In genomic region chr6:110093981-110094380, GRCh38 we compare ENCODE assay signal across 18 cellular contexts.
DNase-seq lines count a peak whose midpoint lies in the region; ATAC-seq and TF ChIP-seq lines count a peak whose summit lies in the region.
"Had no signal": no experiment of that assay in that cellular context is flagged by ENCODE, and none has a peak within 500 bp of the region (broad histone marks: within the 10 kb centered on the region; RNA-seq: fewer than 3 reads in every experiment).

No MANE protein-coding gene starts in this region.

- H3K4me1 ChIP-seq in RWPE2 (ENCODE audit: insufficient read depth, poor library complexity, severe bottlenecking) = peaks cover 38% of the 10 kb centered on the region
- peaks cover 41% of the 10 kb centered on the region for H3K4me1 ChIP-seq in foreskin keratinocyte
- H3K4me1 ChIP-seq: BE2C had no signal

- H3K4me1 Mint-ChIP-seq in endothelial cell (ENCODE audit: unreplicated experiment) = peaks cover 66% of the 10 kb centered on the region
- H3K4me1 Mint-ChIP-seq in activated naive CD4-positive, alpha-beta T cell treated with anti-CD3 and anti-CD28 coated beads for 36 hours (ENCODE audit: low read depth) = no peaks in the 10 kb centered on the region

- H3K36me3 Mint-ChIP-seq in endothelial cell (ENCODE audit: low read depth, unreplicated experiment) = peaks cover 13% of the 10 kb centered on the region
- no peaks in the 10 kb centered on the region for H3K36me3 Mint-ChIP-seq in activated naive CD4-positive, alpha-beta T cell treated with anti-CD3 and anti-CD28 coated beads for 36 hours (ENCODE audit: low read depth)

- peak overlapping the region; percentile 2 for H3K4me3 Mint-ChIP-seq in endothelial cell (ENCODE audit: unreplicated experiment)
- H3K4me3 Mint-ChIP-seq in activated naive CD4-positive, alpha-beta T cell treated with anti-CD3 and anti-CD28 coated beads for 36 hours = no peak overlapping the region
- H3K4me3 Mint-ChIP-seq: CD4-positive, alpha-beta T cell; GM23338 had no signal

- H3K27ac ChIP-seq in RWPE2 (ENCODE audit: poor library complexity, severe bottlenecking) (peak overlapping the region; percentile 30), foreskin keratinocyte (peak overlapping the region; percentile 63)

- H3K36me3 ChIP-seq in RWPE2 (ENCODE audit: low read depth) = no peaks in the 10 kb centered on the region

- H3K27me3 ChIP-seq in RWPE2 (ENCODE audit: insufficient read depth, poor library complexity, severe bottlenecking) (no peaks in the 10 kb centered on the region), foreskin keratinocyte (no peaks in the 10 kb centered on the region)
- H3K27me3 ChIP-seq: BE2C had no signal

- no peaks in the 10 kb centered on the region for H3K9me3 ChIP-seq in RWPE2 (ENCODE audit: severe bottlenecking)
- H3K9me3 ChIP-seq: BE2C had no signal

- CTCF ChIA-PET in activated naive CD4-positive, alpha-beta T cell treated with anti-CD3 and anti-CD28 coated beads for 36 hours (lab: Charles Lee) = no interaction called here

- DNase-seq in CD1c-positive myeloid dendritic cell (ENCODE audit: extremely low spot score) (peak; percentile 3), RWPE2 (ENCODE audit: low spot score) (no peak), endothelial cell (ENCODE audit: low spot score) (no peak), foreskin keratinocyte (peak; percentile 73 to 89), DMS 273 (lab: John Stamatoyannopoulos, UW; ENCODE audit: unreplicated experiment) (no peak)
- no peak for DNase-seq in activated naive CD4-positive, alpha-beta T cell treated with anti-CD3 and anti-CD28 coated beads for 36 hours
- DNase-seq: ACHN; BE2C; C1 segment of cervical spinal cord; CD4-positive, alpha-beta T cell; DMS79 treated with DMSO at 0.1 percent for 48 hours; HCEC 1CT; IMR-90 had no signal

- H3K27me3 Mint-ChIP-seq in endothelial cell (ENCODE audit: unreplicated experiment) = peaks cover 1% of the 10 kb centered on the region
- no peaks in the 10 kb centered on the region for H3K27me3 Mint-ChIP-seq in activated naive CD4-positive, alpha-beta T cell treated with anti-CD3 and anti-CD28 coated beads for 36 hours (ENCODE audit: low read depth)
- H3K27me3 Mint-ChIP-seq: CD4-positive, alpha-beta T cell had no signal

- peak overlapping the region; percentile 97 for H3K27ac Mint-ChIP-seq in endothelial cell (ENCODE audit: unreplicated experiment)
- no peak overlapping the region for H3K27ac Mint-ChIP-seq in activated naive CD4-positive, alpha-beta T cell treated with anti-CD3 and anti-CD28 coated beads for 36 hours
- H3K27ac Mint-ChIP-seq: CD4-positive, alpha-beta T cell; GM23338 had no signal

- intact Hi-C loops in activated naive CD4-positive, alpha-beta T cell treated with anti-CD3 and anti-CD28 coated beads for 36 hours (cut with micrococcal nuclease) = no loop called here

- H3K4me3 ChIP-seq in RWPE2 (ENCODE audit: severe bottlenecking) = no peak overlapping the region
- H3K4me3 ChIP-seq: GM12878, GM23338, K562 had no signal

- H3K9me3 Mint-ChIP-seq in endothelial cell (ENCODE audit: unreplicated experiment) = no peaks in the 10 kb centered on the region
- no peaks in the 10 kb centered on the region for H3K9me3 Mint-ChIP-seq in activated naive CD4-positive, alpha-beta T cell treated with anti-CD3 and anti-CD28 coated beads for 36 hours
- H3K9me3 Mint-ChIP-seq: CD4-positive, alpha-beta T cell; GM23338 had no signal

- no peak for TF ChIP-seq CTCF in RWPE2 (IDR thresholded peaks at IDR 0.05; ENCODE audit: poor library complexity, severe bottlenecking)
- no peak for TF ChIP-seq CTCF in endothelial cell (IDR thresholded peaks at IDR 0.05; ENCODE audit: unreplicated experiment)
- TF ChIP-seq CTCF in foreskin keratinocyte (conservative IDR thresholded peaks at IDR 0.05) = no peak

- ATAC-seq in RWPE2 (ENCODE audit: low read depth) (no peak), foreskin keratinocyte (peak; percentile 38), GM21717 (IDR thresholded peaks at IDR 0.05; ENCODE audit: unreplicated experiment) (no peak), GM21515 (IDR thresholded peaks at IDR 0.05; ENCODE audit: unreplicated experiment) (no peak)
- ATAC-seq: GM12878, GM23338, K562 had no signal

Comparison
In these comparisons a context has a peak if more than half of its experiments do, and no peak if none do; other contexts are left out.
1. DNase-seq: peak in CD1c-positive myeloid dendritic cell (single experiment) and foreskin keratinocyte (2 of 2); none in RWPE2 (single experiment), endothelial cell (single experiment), DMS 273 (single experiment) and activated naive CD4-positive, alpha-beta T cell treated with anti-CD3 and anti-CD28 coated beads for 36 hours (single experiment).